In genomic region chr5:55597014-55597981, GRCh38 we compare ENCODE assay signal across 10 cellular contexts.
DNase-seq lines count a peak whose midpoint lies in the region; ATAC-seq lines count a peak whose summit lies in the region.
"Had no signal": no experiment of that assay in that cellular context is flagged by ENCODE, and none has a peak within 500 bp of the region (broad histone marks: within the 10 kb centered on the region; RNA-seq: fewer than 3 reads in every experiment).

No MANE protein-coding gene starts in this region.

- no peak overlapping the region for H3K4me2 ChIP-seq in mesendoderm (ENCODE audit: low read length)

- no peaks in the 10 kb centered on the region for H3K27me3 ChIP-seq in mesendoderm (ENCODE audit: insufficient read depth, low read length, poor library complexity)
- H3K27me3 ChIP-seq in H7 (ENCODE audit: control insufficient read depth, insufficient read depth, low read length) = no peaks in the 10 kb centered on the region

- H3K4me1 Mint-ChIP-seq in stimulated activated naive CD8-positive, alpha-beta T cell treated with anti-CD3 and anti-CD28 coated beads, Interleukin-15, amount 100 ng/mL, for 72 hours = peaks cover 76% of the 10 kb centered on the region

- H2BK120ac ChIP-seq in mesendoderm (ENCODE audit: low read depth, low read length) = no peak overlapping the region

- no peaks in the 10 kb centered on the region for H3K79me2 ChIP-seq in mesendoderm (ENCODE audit: control insufficient read depth, insufficient read depth, low read length)

- H2AK5ac ChIP-seq in mesendoderm (ENCODE audit: low read length) = no peak overlapping the region

- H3K36me3 ChIP-seq in mesendoderm (ENCODE audit: control insufficient read depth, insufficient read depth, low read length) (no peaks in the 10 kb centered on the region), H7 (replicated peaks; ENCODE audit: control insufficient read depth, insufficient read depth, low read length) (no peaks in the 10 kb centered on the region)

- H3K56ac ChIP-seq in mesendoderm (ENCODE audit: low read length) = peak overlapping the region; percentile 5

- no peaks in the 10 kb centered on the region for H3K27me3 Mint-ChIP-seq in stimulated activated naive CD8-positive, alpha-beta T cell treated with anti-CD3 and anti-CD28 coated beads, Interleukin-15, amount 100 ng/mL, for 72 hours

- no peak overlapping the region for H3K9ac ChIP-seq in mesendoderm (ENCODE audit: low read length)

- peaks cover 3% of the 10 kb centered on the region for H3K4me1 ChIP-seq in mesendoderm (ENCODE audit: control insufficient read depth, low read depth, low read length)

- no CpG with 5 or more reads among the region's 7 CpGs for WGBS in mesendoderm (ENCODE audit: extremely low coverage, insufficient coverage, low lambda C conversion rate)

- peak overlapping the region in 1 of 2 donors; percentile 82 for H3K27ac Mint-ChIP-seq in stimulated activated naive CD8-positive, alpha-beta T cell treated with anti-CD3 and anti-CD28 coated beads, Interleukin-15, amount 100 ng/mL, for 72 hours

- no peak overlapping the region for H3K4ac ChIP-seq in mesendoderm (ENCODE audit: low read depth, low read length)

- no peaks in the 10 kb centered on the region for H3K79me1 ChIP-seq in mesendoderm (ENCODE audit: low read length)

- no peak overlapping the region for H3K23ac ChIP-seq in mesendoderm (ENCODE audit: low read length)

- H3K4me3 Mint-ChIP-seq in stimulated activated naive CD8-positive, alpha-beta T cell treated with anti-CD3 and anti-CD28 coated beads, Interleukin-15, amount 100 ng/mL, for 72 hours = no peak overlapping the region
- H3K4me3 Mint-ChIP-seq: naive thymus-derived CD8-positive, alpha-beta T cell had no signal

- no peak overlapping the region for H3K27ac ChIP-seq in mesendoderm (ENCODE audit: low read depth, low read length)

- H3K9me3 Mint-ChIP-seq in stimulated activated naive CD8-positive, alpha-beta T cell treated with anti-CD3 and anti-CD28 coated beads, Interleukin-15, amount 100 ng/mL, for 72 hours = peaks cover 0 to 11% of the 10 kb centered on the region in 2 donors
- H3K9me3 Mint-ChIP-seq: naive thymus-derived CD8-positive, alpha-beta T cell had no signal

- H4K5ac ChIP-seq in mesendoderm (ENCODE audit: low read length) = no peak overlapping the region

- peak; percentile 54 for ATAC-seq in stimulated activated naive CD8-positive, alpha-beta T cell treated with anti-CD3 and anti-CD28 coated beads, Interleukin-15, Interleukin-2, amounts not matched to agents 100 U/mL and 50 U/mL, for 24 hours
- ATAC-seq in stimulated activated naive CD8-positive, alpha-beta T cell treated with anti-CD3 and anti-CD28 coated beads, Interleukin-15, amount 100 ng/mL, for 72 hours = no peak
- no peak for ATAC-seq in HG02981 (IDR thresholded peaks at IDR 0.05; ENCODE audit: unreplicated experiment)
- ATAC-seq: naive thymus-derived CD8-positive, alpha-beta T cell had no signal

- no peak overlapping the region for H4K8ac ChIP-seq in mesendoderm (ENCODE audit: low read depth, low read length)

- H3K4me3 ChIP-seq in mesendoderm (ENCODE audit: low read length) = no peak overlapping the region
- H3K4me3 ChIP-seq in H7 (ENCODE audit: insufficient read depth, low read depth, low read length) = no peak overlapping the region

- no peak overlapping the region for H3K18ac ChIP-seq in mesendoderm (ENCODE audit: low read length)

- no peak overlapping the region for H2BK15ac ChIP-seq in mesendoderm (replicated peaks; ENCODE audit: low read depth)

- H2BK5ac ChIP-seq in mesendoderm (ENCODE audit: low read length) = no peak overlapping the region

- DNase-seq in stimulated activated naive CD8-positive, alpha-beta T cell treated with anti-CD3 and anti-CD28 coated beads, Interleukin-15, Interleukin-2, amounts not matched to agents 100 U/mL and 50 U/mL, for 24 hours = no peak
- DNase-seq in stimulated activated naive CD8-positive, alpha-beta T cell treated with anti-CD3 and anti-CD28 coated beads, Interleukin-15, amount 100 ng/mL, for 72 hours = no peak
- DNase-seq in dermis blood vessel endothelial cell = peak; percentile 78
- no peak for DNase-seq in mesendoderm
- no peak for DNase-seq in H7
- DNase-seq in NCI-H1436 treated with DMSO at 0.1 percent for 48 hours (lab: John Stamatoyannopoulos, UW) = no peak
- DNase-seq in NCI-H2107 (lab: John Stamatoyannopoulos, UW) = no peak
- DNase-seq: activated gamma-delta T cell treated with Interleukin-2 at 50 U/mL for 16 hours; naive thymus-derived CD8-positive, alpha-beta T cell had no signal
